In genomic region chr16:71722801-71723536, GRCh38 we compare ENCODE assay signal across 1 cellular context.
TF ChIP-seq lines count a peak whose summit lies in the region.

No MANE protein-coding gene starts in this region.

TF ChIP-seq in GM12878, 131 proteins besides CTCF, POLR2A, EP300 and RAD21 (continued from another document):
- TF ChIP-seq, protein P1, sequence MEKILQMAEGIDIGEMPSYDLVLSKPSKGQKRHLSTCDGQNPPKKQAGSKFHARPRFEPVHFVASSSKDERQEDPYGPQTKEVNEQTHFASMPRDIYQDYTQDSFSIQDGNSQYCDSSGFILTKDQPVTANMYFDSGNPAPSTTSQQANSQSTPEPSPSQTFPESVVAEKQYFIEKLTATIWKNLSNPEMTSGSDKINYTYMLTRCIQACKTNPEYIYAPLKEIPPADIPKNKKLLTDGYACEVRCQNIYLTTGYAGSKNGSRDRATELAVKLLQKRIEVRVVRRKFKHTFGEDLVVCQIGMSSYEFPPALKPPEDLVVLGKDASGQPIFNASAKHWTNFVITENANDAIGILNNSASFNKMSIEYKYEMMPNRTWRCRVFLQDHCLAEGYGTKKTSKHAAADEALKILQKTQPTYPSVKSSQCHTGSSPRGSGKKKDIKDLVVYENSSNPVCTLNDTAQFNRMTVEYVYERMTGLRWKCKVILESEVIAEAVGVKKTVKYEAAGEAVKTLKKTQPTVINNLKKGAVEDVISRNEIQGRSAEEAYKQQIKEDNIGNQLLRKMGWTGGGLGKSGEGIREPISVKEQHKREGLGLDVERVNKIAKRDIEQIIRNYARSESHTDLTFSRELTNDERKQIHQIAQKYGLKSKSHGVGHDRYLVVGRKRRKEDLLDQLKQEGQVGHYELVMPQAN (conservative IDR thresholded peaks at IDR 0.05): peak; percentile 56; the same call in 1 of the 2 replicates
- TF ChIP-seq, protein P2, sequence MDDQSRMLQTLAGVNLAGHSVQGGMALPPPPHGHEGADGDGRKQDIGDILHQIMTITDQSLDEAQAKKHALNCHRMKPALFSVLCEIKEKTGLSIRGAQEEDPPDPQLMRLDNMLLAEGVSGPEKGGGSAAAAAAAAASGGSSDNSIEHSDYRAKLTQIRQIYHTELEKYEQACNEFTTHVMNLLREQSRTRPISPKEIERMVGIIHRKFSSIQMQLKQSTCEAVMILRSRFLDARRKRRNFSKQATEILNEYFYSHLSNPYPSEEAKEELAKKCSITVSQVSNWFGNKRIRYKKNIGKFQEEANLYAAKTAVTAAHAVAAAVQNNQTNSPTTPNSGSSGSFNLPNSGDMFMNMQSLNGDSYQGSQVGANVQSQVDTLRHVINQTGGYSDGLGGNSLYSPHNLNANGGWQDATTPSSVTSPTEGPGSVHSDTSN (IDR thresholded peaks at IDR 0.05; ENCODE audit: insufficient replicate concordance, low read depth, low read length): no peak
- TF ChIP-seq, protein P3, sequence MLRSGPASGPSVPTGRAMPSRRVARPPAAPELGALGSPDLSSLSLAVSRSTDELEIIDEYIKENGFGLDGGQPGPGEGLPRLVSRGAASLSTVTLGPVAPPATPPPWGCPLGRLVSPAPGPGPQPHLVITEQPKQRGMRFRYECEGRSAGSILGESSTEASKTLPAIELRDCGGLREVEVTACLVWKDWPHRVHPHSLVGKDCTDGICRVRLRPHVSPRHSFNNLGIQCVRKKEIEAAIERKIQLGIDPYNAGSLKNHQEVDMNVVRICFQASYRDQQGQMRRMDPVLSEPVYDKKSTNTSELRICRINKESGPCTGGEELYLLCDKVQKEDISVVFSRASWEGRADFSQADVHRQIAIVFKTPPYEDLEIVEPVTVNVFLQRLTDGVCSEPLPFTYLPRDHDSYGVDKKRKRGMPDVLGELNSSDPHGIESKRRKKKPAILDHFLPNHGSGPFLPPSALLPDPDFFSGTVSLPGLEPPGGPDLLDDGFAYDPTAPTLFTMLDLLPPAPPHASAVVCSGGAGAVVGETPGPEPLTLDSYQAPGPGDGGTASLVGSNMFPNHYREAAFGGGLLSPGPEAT (IDR thresholded peaks at IDR 0.05; ENCODE audit: low read depth): peak; percentile 69
- TF ChIP-seq HDGF (IDR thresholded peaks at IDR 0.05) (0 out of 2 replicates have a peak, but pooled peaks have one; percentile 64), RBBP5 (conservative IDR thresholded peaks at IDR 0.05) (no peak), NBN (IDR thresholded peaks at IDR 0.05) (peak; percentile 78), ATF7 (IDR thresholded peaks at IDR 0.05; ENCODE audit: low read depth) (no peak), FOXM1 (IDR thresholded peaks at IDR 0.05; ENCODE audit: low read depth, low read length) (no peak), SMAD5 (IDR thresholded peaks at IDR 0.05; ENCODE audit: low read depth) (no peak), IKZF1 (conservative IDR thresholded peaks at IDR 0.05) (peak; percentile 76), TARDBP (IDR thresholded peaks at IDR 0.05; ENCODE audit: borderline replicate concordance) (no peak), SIN3A (IDR thresholded peaks at IDR 0.05; ENCODE audit: low read depth, low read length) (peak; percentile 48; the same call in 1 of the 2 replicates), NR2F1 (conservative IDR thresholded peaks at IDR 0.05) (no peak), STAT1 (conservative IDR thresholded peaks at IDR 0.05) (no peak), EED (IDR thresholded peaks at IDR 0.05; ENCODE audit: low read depth) (peak; percentile 70), IKZF2 (IDR thresholded peaks at IDR 0.05) (peak; percentile 55 to 69; a peak in 2 of 4 replicates)
- TF ChIP-seq, protein P4, sequence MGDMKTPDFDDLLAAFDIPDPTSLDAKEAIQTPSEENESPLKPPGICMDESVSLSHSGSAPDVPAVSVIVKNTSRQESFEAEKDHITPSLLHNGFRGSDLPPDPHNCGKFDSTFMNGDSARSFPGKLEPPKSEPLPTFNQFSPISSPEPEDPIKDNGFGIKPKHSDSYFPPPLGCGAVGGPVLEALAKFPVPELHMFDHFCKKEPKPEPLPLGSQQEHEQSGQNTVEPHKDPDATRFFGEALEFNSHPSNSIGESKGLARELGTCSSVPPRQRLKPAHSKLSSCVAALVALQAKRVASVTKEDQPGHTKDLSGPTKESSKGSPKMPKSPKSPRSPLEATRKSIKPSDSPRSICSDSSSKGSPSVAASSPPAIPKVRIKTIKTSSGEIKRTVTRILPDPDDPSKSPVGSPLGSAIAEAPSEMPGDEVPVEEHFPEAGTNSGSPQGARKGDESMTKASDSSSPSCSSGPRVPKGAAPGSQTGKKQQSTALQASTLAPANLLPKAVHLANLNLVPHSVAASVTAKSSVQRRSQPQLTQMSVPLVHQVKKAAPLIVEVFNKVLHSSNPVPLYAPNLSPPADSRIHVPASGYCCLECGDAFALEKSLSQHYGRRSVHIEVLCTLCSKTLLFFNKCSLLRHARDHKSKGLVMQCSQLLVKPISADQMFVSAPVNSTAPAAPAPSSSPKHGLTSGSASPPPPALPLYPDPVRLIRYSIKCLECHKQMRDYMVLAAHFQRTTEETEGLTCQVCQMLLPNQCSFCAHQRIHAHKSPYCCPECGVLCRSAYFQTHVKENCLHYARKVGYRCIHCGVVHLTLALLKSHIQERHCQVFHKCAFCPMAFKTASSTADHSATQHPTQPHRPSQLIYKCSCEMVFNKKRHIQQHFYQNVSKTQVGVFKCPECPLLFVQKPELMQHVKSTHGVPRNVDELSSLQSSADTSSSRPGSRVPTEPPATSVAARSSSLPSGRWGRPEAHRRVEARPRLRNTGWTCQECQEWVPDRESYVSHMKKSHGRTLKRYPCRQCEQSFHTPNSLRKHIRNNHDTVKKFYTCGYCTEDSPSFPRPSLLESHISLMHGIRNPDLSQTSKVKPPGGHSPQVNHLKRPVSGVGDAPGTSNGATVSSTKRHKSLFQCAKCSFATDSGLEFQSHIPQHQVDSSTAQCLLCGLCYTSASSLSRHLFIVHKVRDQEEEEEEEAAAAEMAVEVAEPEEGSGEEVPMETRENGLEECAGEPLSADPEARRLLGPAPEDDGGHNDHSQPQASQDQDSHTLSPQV (IDR thresholded peaks at IDR 0.05): no peak
